In genomic region chr1:155139895-155140629, GRCh38 we compare ENCODE assay signal across 8 cellular contexts. TPM values are rescaled to one million over a fixed set of nuclear protein-coding genes. Genes with fewer than 3 reads are reported as not detected.
DNase-seq lines count a peak whose midpoint lies in the region; ATAC-seq and TF ChIP-seq lines count a peak whose summit lies in the region.

Gene DPM3 (minus strand): TSS chr1:155140531. CDS start chr1:155140240, 291 bp downstream.

- WGBS in esophagus muscularis mucosa = 1% methylated on average over 33 of the region's 42 CpGs

- H3K4me1 ChIP-seq in Caco-2 (no peaks in the 10 kb centered on the region), esophagus muscularis mucosa (peaks cover 30 to 47% (median 43%) of the 10 kb centered on the region in 4 donors)

- no peaks in the 10 kb centered on the region for H3K27me3 Mint-ChIP-seq in Caco-2 (ENCODE audit: insufficient read depth, unreplicated experiment)

- peaks cover 32% of the 10 kb centered on the region for H3K36me3 Mint-ChIP-seq in Caco-2 (ENCODE audit: insufficient read depth, unreplicated experiment)

- ATAC-seq in GM21528 (IDR thresholded peaks at IDR 0.05; ENCODE audit: low FRiP score, unreplicated experiment) = peak; percentile 59

- H3K4me1 Mint-ChIP-seq in Caco-2 (ENCODE audit: low read depth, unreplicated experiment) = no peaks in the 10 kb centered on the region

- H3K9me3 ChIP-seq in Caco-2 (no peaks in the 10 kb centered on the region), esophagus muscularis mucosa (no peaks in the 10 kb centered on the region)

- H3K27me3 ChIP-seq in Caco-2 (replicated peaks; ENCODE audit: control insufficient read depth, insufficient read depth, low read length) (no peaks in the 10 kb centered on the region), esophagus muscularis mucosa (peaks cover 0 to 8% (median 0%) of the 10 kb centered on the region in 4 donors)

- H3K4me3 Mint-ChIP-seq in Caco-2 (ENCODE audit: unreplicated experiment) = peak within 1 kb of the TSS; percentile 89

- H3K27ac Mint-ChIP-seq in Caco-2 (ENCODE audit: unreplicated experiment) = peak within 1 kb of the TSS; percentile 95

- TSS peak; percentile 72 for BruUV-seq in Caco-2 (replicated peaks; lab: Mats Ljungman, UMichigan)

- CTCF ChIA-PET in Caco-2 (lab: Charles Lee) = interaction anchor here (0.9 kb wide), 2 partner anchors 33 to 49 kb away, joined by 3 to 4 read pairs; partner anchors contain the start of gene KRTCAP2

- H3K36me3 ChIP-seq in Caco-2 (ENCODE audit: control insufficient read depth, insufficient read depth, low read length) (peaks cover 2% of the 10 kb centered on the region; the same call in 1 of the 2 replicates), esophagus muscularis mucosa (peaks cover 0 to 13% (median 8%) of the 10 kb centered on the region in 4 donors)

- peak within 1 kb of the TSS; percentile 83 to 92 (median 92) for H3K27ac ChIP-seq in esophagus muscularis mucosa (replicated peaks in 1 of 4)

- H3K9me3 Mint-ChIP-seq in Caco-2 (ENCODE audit: unreplicated experiment) = no peaks in the 10 kb centered on the region

- DNase-seq in Caco-2 = peak; percentile 84 to 87
- peak; percentile 74 for DNase-seq in KG1 (lab: John Stamatoyannopoulos, UW)
- DNase-seq in RKO (ENCODE audit: low spot score) = peak; percentile 88
- peak; percentile 93 for DNase-seq in activated T-cell treated with anti-CD3 and anti-CD28 coated beads, Interleukin-2, amount 50 U/mL, for 48 hours
- peak; percentile 96 for DNase-seq in esophagus muscularis mucosa (ENCODE audit: extremely low spot score)
- peak; percentile 88 for DNase-seq in myocyte (ENCODE audit: low read depth)
- DNase-seq in stimulated activated CD8-positive, alpha-beta memory T cell treated with anti-CD3 and anti-CD28 coated beads, Interleukin-7, amount 100 ng/mL, for 48 hours (ENCODE audit: extremely low read depth in 1 of 2, low read depth in 1 of 2) = peak; percentile 75 to 88

- H3K4me3 ChIP-seq in Caco-2 (ENCODE audit: low read depth, low read length) = peak within 1 kb of the TSS; percentile 78
- H3K4me3 ChIP-seq in esophagus muscularis mucosa = peak within 1 kb of the TSS; percentile 72 to 97 (median 86)

- peak; percentile 53 for TF ChIP-seq POLR2A in esophagus muscularis mucosa (IDR thresholded peaks at IDR 0.05; ENCODE audit: low read depth)

- no peak for TF ChIP-seq CTCF in Caco-2 (IDR thresholded peaks at IDR 0.05; ENCODE audit: insufficient read depth in 1 of 2, low read depth in 1 of 2, low read length in 1 of 2, severe bottlenecking in 1 of 2, unreplicated experiment in 1 of 2)
- TF ChIP-seq CTCF in esophagus muscularis mucosa (IDR thresholded peaks at IDR 0.05) = no peak

- POLR2A ChIA-PET in Caco-2 (lab: Charles Lee) = no interaction called here

- no peak for TF ChIP-seq EP300 in esophagus muscularis mucosa (IDR thresholded peaks at IDR 0.05)

- intact Hi-C loops in Caco-2 (cut with micrococcal nuclease; ENCODE audit: unreplicated experiment) (loop anchor here (1.0 kb wide), 1 partner anchor 46 kb away; no protein-coding TSS in a partner anchor), esophagus muscularis mucosa (cut with DNase I) (no loop called here)

RNA-seq across cellular contexts. Expression of gene DPM3, which starts in this region (rescaled TPM):
- total RNA-seq in Caco-2 (2022) (27.8 and 30.7 TPM in 2 replicates), esophagus muscularis mucosa (100 to 1,000 TPM in 2 of 4 donors, 10 to 100 TPM in 2; 54.5 to 176 (median 80.6) TPM), myocyte (83.9 and 90.0 TPM in 2 replicates)
- polyA plus RNA-seq in myocyte (2012) = 114 TPM

Comparison
In these comparisons a context has a peak if more than half of its experiments do, and no peak if none do; other contexts are left out.
1. Peak in every context shown above with its lines: DNase-seq, ATAC-seq, H3K4me3 ChIP-seq and H3K27ac ChIP-seq.